ENCODE assay signal across 1 cellular context in genomic region chr18:8177330-8178016, GRCh38.
TF ChIP-seq lines count a peak whose summit lies in the region.

No MANE protein-coding gene starts in this region.

TF ChIP-seq in HepG2, 621 proteins besides CTCF, POLR2A, EP300 and RAD21 (continued from another document and continues in another):
- TF ChIP-seq ZFP90 (CRISPR knock-in tag; IDR thresholded peaks at IDR 0.05; ENCODE audit: borderline replicate concordance) = no peak
- TF ChIP-seq MLX (CRISPR knock-in tag; IDR thresholded peaks at IDR 0.05) = no peak
- no peak for TF ChIP-seq CC2D1A (CRISPR knock-in tag; IDR thresholded peaks at IDR 0.05)
- peak; percentile 47; the same call in 1 of the 2 replicates for TF ChIP-seq NR2C2 (CRISPR knock-in tag; IDR thresholded peaks at IDR 0.05; ENCODE audit: borderline replicate concordance)
- no peak for TF ChIP-seq ZNF883 (CRISPR knock-in tag; IDR thresholded peaks at IDR 0.05; ENCODE audit: not compliant biosample characterization)
- TF ChIP-seq SRSF1 (optimal IDR thresholded peaks at IDR 0.05; ENCODE audit: low read depth, low read length) = no peak
- TF ChIP-seq HNF4A (CRISPR knock-in tag; IDR thresholded peaks at IDR 0.05) = peak; percentile 66
- no peak for TF ChIP-seq BATF2 (CRISPR knock-in tag; IDR thresholded peaks at IDR 0.05)
- TF ChIP-seq NONO (IDR thresholded peaks at IDR 0.05) = no peak
- no peak for TF ChIP-seq NONO (CRISPR knock-in tag; conservative IDR thresholded peaks at IDR 0.05)
- TF ChIP-seq PHF8 (CRISPR knock-in tag; IDR thresholded peaks at IDR 0.05) = no peak
- TF ChIP-seq ZNF292 (CRISPR knock-in tag; IDR thresholded peaks at IDR 0.05; ENCODE audit: borderline replicate concordance, low read depth) = no peak
- no peak for TF ChIP-seq PTBP1 (IDR thresholded peaks at IDR 0.05; ENCODE audit: low read depth, low read length, poor library complexity, severe bottlenecking)
- no peak for TF ChIP-seq ZFP36 (IDR thresholded peaks at IDR 0.05; ENCODE audit: borderline replicate concordance, low read depth, low read length, partially characterized antibody)
- TF ChIP-seq PLSCR1 (CRISPR knock-in tag; IDR thresholded peaks at IDR 0.05; ENCODE audit: borderline replicate concordance) = no peak
- no peak for TF ChIP-seq TCF7 (IDR thresholded peaks at IDR 0.05; ENCODE audit: low read depth)
- TF ChIP-seq ONECUT2 (CRISPR knock-in tag; IDR thresholded peaks at IDR 0.05) = no peak
- TF ChIP-seq ZSCAN29 (CRISPR knock-in tag; conservative IDR thresholded peaks at IDR 0.05) = no peak
- TF ChIP-seq CREB3 (CRISPR knock-in tag; IDR thresholded peaks at IDR 0.05) = no peak
- no peak for TF ChIP-seq SP4 (CRISPR knock-in tag; IDR thresholded peaks at IDR 0.05)
- TF ChIP-seq PRMT3 (CRISPR knock-in tag; IDR thresholded peaks at IDR 0.05; ENCODE audit: borderline replicate concordance, low read depth) = no peak
- peak; percentile 29; the same call in 1 of the 2 replicates for TF ChIP-seq AHDC1 (CRISPR knock-in tag; IDR thresholded peaks at IDR 0.05; ENCODE audit: borderline replicate concordance)
- no peak for TF ChIP-seq MAFK (conservative IDR thresholded peaks at IDR 0.05 in 1 of 2, IDR thresholded peaks at IDR 0.05 in 1 of 2; ENCODE audit: low read length in 2 of 2)
- TF ChIP-seq TIGD3 (CRISPR knock-in tag; IDR thresholded peaks at IDR 0.05; ENCODE audit: borderline replicate concordance) = no peak
- no peak for TF ChIP-seq EEA1 (CRISPR knock-in tag; IDR thresholded peaks at IDR 0.05; ENCODE audit: borderline replicate concordance)
- TF ChIP-seq KMT2A (CRISPR knock-in tag; IDR thresholded peaks at IDR 0.05) = no peak
- TF ChIP-seq ATF3 (CRISPR knock-in tag; IDR thresholded peaks at IDR 0.05) = no peak
- TF ChIP-seq ZMYM2 (CRISPR knock-in tag; IDR thresholded peaks at IDR 0.05) = no peak
- TF ChIP-seq ZNF574 (CRISPR knock-in tag; IDR thresholded peaks at IDR 0.05) = no peak
- TF ChIP-seq NR2F6 (IDR thresholded peaks at IDR 0.05) = peak; percentile 84
- peak; percentile 90 for TF ChIP-seq NR2F6 (CRISPR knock-in tag; IDR thresholded peaks at IDR 0.05)
- no peak for TF ChIP-seq HOXA9 (CRISPR knock-in tag; IDR thresholded peaks at IDR 0.05; ENCODE audit: borderline replicate concordance)
- no peak for TF ChIP-seq TBX3 (IDR thresholded peaks at IDR 0.05; ENCODE audit: borderline replicate concordance)
- TF ChIP-seq ZNF652 (CRISPR knock-in tag; IDR thresholded peaks at IDR 0.05; ENCODE audit: borderline replicate concordance, low read depth) = no peak
- no peak for TF ChIP-seq SIN3A (IDR thresholded peaks at IDR 0.05; ENCODE audit: borderline replicate concordance, low read depth, low read length)
- TF ChIP-seq ZNF296 (CRISPR knock-in tag; conservative IDR thresholded peaks at IDR 0.05) = no peak
- peak; percentile 87 for TF ChIP-seq FOXA3 (CRISPR knock-in tag; IDR thresholded peaks at IDR 0.05)
- TF ChIP-seq SIX1 (CRISPR knock-in tag; IDR thresholded peaks at IDR 0.05; ENCODE audit: borderline replicate concordance) = peak; percentile 31; the same call in 1 of the 2 replicates
- no peak for TF ChIP-seq SSRP1 (CRISPR knock-in tag; IDR thresholded peaks at IDR 0.05)
- TF ChIP-seq THAP9 (CRISPR knock-in tag; IDR thresholded peaks at IDR 0.05; ENCODE audit: borderline replicate concordance) = no peak
- no peak for TF ChIP-seq ZNF335 (CRISPR knock-in tag; IDR thresholded peaks at IDR 0.05)
- TF ChIP-seq ZNF75D (CRISPR knock-in tag; IDR thresholded peaks at IDR 0.05; ENCODE audit: borderline replicate concordance) = no peak
- peak; percentile 88 for TF ChIP-seq ZMYM4 (CRISPR knock-in tag; IDR thresholded peaks at IDR 0.05)
- TF ChIP-seq ZNF24 (IDR thresholded peaks at IDR 0.05) = no peak
- TF ChIP-seq ZBTB7B (CRISPR knock-in tag; IDR thresholded peaks at IDR 0.05) = no peak
- no peak for TF ChIP-seq GPN1 (CRISPR knock-in tag; IDR thresholded peaks at IDR 0.05; ENCODE audit: borderline replicate concordance)
- no peak for TF ChIP-seq GLMP (CRISPR knock-in tag; IDR thresholded peaks at IDR 0.05; ENCODE audit: borderline replicate concordance)
- no peak for TF ChIP-seq ZBTB7A (CRISPR knock-in tag; IDR thresholded peaks at IDR 0.05)
- no peak for TF ChIP-seq ZNF382 (CRISPR knock-in tag; IDR thresholded peaks at IDR 0.05; ENCODE audit: borderline replicate concordance)
- TF ChIP-seq DNMT3B (CRISPR knock-in tag; conservative IDR thresholded peaks at IDR 0.05) = no peak
- no peak for TF ChIP-seq ZNF362 (CRISPR knock-in tag; IDR thresholded peaks at IDR 0.05; ENCODE audit: borderline replicate concordance)
